ENCODE assay signal across 9 cellular contexts in the genomic region with DNA sequence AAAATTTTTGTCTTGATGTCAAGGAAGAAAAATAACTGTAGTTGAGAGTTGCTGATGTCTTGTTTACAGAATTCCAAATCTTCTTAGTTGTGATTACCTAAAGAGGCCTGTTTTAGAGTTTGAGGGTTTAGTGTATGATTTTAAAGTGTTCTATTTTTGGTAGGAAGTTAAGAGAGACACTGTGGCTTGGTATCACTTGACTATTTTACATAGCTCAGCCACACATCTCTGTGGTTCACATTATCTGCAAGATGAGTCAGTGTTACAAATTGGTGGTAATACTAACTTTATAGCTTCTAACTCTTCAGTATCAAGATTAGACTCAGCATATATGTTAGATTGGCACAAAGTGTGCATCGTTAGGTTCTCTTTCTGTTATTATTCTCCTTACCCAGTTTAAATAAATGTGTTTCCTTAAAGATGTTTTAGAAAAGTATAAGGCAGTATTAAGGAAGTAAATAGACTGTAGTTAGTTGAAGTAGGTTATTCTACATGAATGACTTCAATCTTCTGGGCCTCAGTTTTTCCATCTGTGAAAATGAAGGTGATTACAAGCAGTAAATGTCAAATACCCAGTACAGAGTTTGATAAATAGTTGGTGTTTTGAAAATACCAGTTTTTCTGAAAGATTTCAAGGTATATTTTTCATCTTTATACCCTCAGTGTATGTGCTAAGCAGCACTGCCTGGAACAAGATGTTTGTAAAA. TPM values are rescaled to one million over a fixed set of nuclear protein-coding genes. Genes with fewer than 3 reads are reported as not detected.
DNase-seq lines count a peak whose midpoint lies in the region; ATAC-seq, FAIRE-seq and TF ChIP-seq lines count a peak whose summit lies in the region.
"Had no signal": no experiment of that assay in that cellular context is flagged by ENCODE, and none has a peak within 500 bp of the region (broad histone marks: within the 10 kb centered on the region; RNA-seq: fewer than 3 reads in every experiment).

No MANE protein-coding gene starts in this region.

- H3K4me2 ChIP-seq in K562 (ENCODE audit: insufficient read depth, low read length): no peak overlapping the region

- H3K36me3 ChIP-seq in K562 (ENCODE audit: control insufficient read depth, insufficient read depth, low read length) (peaks cover 6% of the 10 kb centered on the region; the same call in 1 of the 3 replicates), transverse colon (peaks cover 0 to 12% (median 3%) of the 10 kb centered on the region in 4 donors), BE2C (no peaks in the 10 kb centered on the region)

- H4K20me1 ChIP-seq in K562 (replicated peaks; ENCODE audit: control insufficient read depth, insufficient read depth, low read length): no peaks in the 10 kb centered on the region

- BruUV-seq in K562 (replicated peaks; lab: Mats Ljungman, UMichigan): no TSS peak

- TF ChIP-seq CTCF in GM10266 (IDR thresholded peaks at IDR 0.05; ENCODE audit: control insufficient read depth, insufficient read depth, low read depth, missing control alignments) (no peak), GM20000 (IDR thresholded peaks at IDR 0.05; ENCODE audit: extremely low read depth, missing control alignments) (no peak), K562 (IDR thresholded peaks at IDR 0.05 in 2 of 3, conservative IDR thresholded peaks at IDR 0.05 in 1 of 3; ENCODE audit: insufficient read depth in 2 of 3, low read depth in 1 of 3, low read length in 3 of 3) (no peak), transverse colon (IDR thresholded peaks at IDR 0.05) (no peak), BE2C (IDR thresholded peaks at IDR 0.05; ENCODE audit: low read depth, low read length) (no peak)

- no peaks in the 10 kb centered on the region for H3K9me3 ChIP-seq in K562 (replicated peaks; ENCODE audit: control insufficient read depth, insufficient read depth, low read depth, low read length)
- H3K9me3 ChIP-seq in transverse colon: no peaks in the 10 kb centered on the region
- H3K9me3 ChIP-seq in BE2C: no peaks in the 10 kb centered on the region

- H3K9me1 ChIP-seq in K562 (ENCODE audit: control insufficient read depth, insufficient read depth, low read length): no peaks in the 10 kb centered on the region

- WGBS in K562 (ENCODE audit: insufficient coverage, low coverage, missing lambda C conversion rate): 8% methylated on average over 1 of the region's 1 CpG
- 73 to 91% methylated on average over 1 of the region's 1 CpG for WGBS in transverse colon (ENCODE audit: low coverage in 1 of 2), 2 donors

- intact Hi-C loops in K562 (cut with micrococcal nuclease) (loop anchor here (5.0 to 10.0 kb wide), 2 partner anchors 253 to 996 kb away; no protein-coding TSS in a partner anchor), transverse colon (cut with DNase I; ENCODE audit: low total_unique reads) (loop anchor here (10.0 kb wide), 2 partner anchors 996 to 1086 kb away; a partner anchor contains a TSS)

- DNase-seq in GM10266 (ENCODE audit: extremely low spot score): peak; percentile 8
- DNase-seq in GM20000 (ENCODE audit: low spot score): peak; percentile 12
- DNase-seq in K562 (ENCODE audit: extremely low read depth in 1 of 4, low spot score in 3 of 4): no peak
- no peak for DNase-seq in transverse colon
- no peak for DNase-seq in NCI-H1436 treated with DMSO at 0.1 percent for 48 hours (lab: John Stamatoyannopoulos, UW)
- no peak for DNase-seq in NK-92 treated with Interleukin-12 subunit alpha and Interleukin-12 subunit beta, amount 100 ng/mL, for 24 hours (lab: John Stamatoyannopoulos, UW)
- no peak for DNase-seq in BE2C
- DNase-seq: NCI-H1092 had no signal

- TF ChIP-seq POLR2A in K562 (conservative IDR thresholded peaks at IDR 0.05) (no peak), transverse colon (IDR thresholded peaks at IDR 0.05) (no peak)

- H3K79me2 ChIP-seq in K562 (ENCODE audit: control insufficient read depth, insufficient read depth, low read length): no peaks in the 10 kb centered on the region

- H3K4me3 ChIP-seq in K562 (no peak overlapping the region), transverse colon (no peak overlapping the region), BE2C (ENCODE audit: low read depth, low read length) (no peak overlapping the region)

- no peak overlapping the region for H2AFZ ChIP-seq in K562 (ENCODE audit: low read depth, low read length)

- in situ Hi-C loops in K562 (cut with MboI): no loop called here
- in situ Hi-C loops in transverse colon (cut with MboI; ENCODE audit: low pct_ligation_motif_present in 1 of 4, low pct_unique_long_range_greater_than_20kb in 1 of 4, low sequenced_read_pairs in 3 of 4): loop anchor here in 3 of 4 donors (25.0 kb wide), 1 partner anchor 998 kb away; no protein-coding TSS in a partner anchor

- H3K9ac ChIP-seq in K562 (ENCODE audit: insufficient read depth in 1 of 2, low read depth in 2 of 2, low read length in 2 of 2): no peak overlapping the region

- no peak for TF ChIP-seq EP300 in K562 (IDR thresholded peaks at IDR 0.05; ENCODE audit: low read length)
- no peak for TF ChIP-seq EP300 in transverse colon (IDR thresholded peaks at IDR 0.05; ENCODE audit: low read depth)

- H3K4me1 ChIP-seq in K562 (replicated peaks in 1 of 2; ENCODE audit: control insufficient read depth in 2 of 2, insufficient read depth in 2 of 2, low read length in 2 of 2): no peaks in the 10 kb centered on the region
- H3K4me1 ChIP-seq in transverse colon: peaks cover 0 to 13% (median 0%) of the 10 kb centered on the region in 4 donors
- H3K4me1 ChIP-seq in BE2C: peaks cover 3% of the 10 kb centered on the region; the same call in 1 of the 2 replicates

- CTCF ChIA-PET in K562 (lab: Yijun Ruan, JAX; ENCODE audit: low intra/inter-chr PET ratio): no interaction called here

- peak; percentile 92 for ATAC-seq in HG03378 (IDR thresholded peaks at IDR 0.05; ENCODE audit: unreplicated experiment)
- ATAC-seq in K562: no peak

- no peak for FAIRE-seq in K562 (lab: Jason Lieb, UNC)

- POLR2A ChIA-PET in K562 (lab: Yijun Ruan, JAX): no interaction called here

- no peak overlapping the region for H3K27ac ChIP-seq in K562 (ENCODE audit: extremely low read depth, low read depth, low read length)
- no peak overlapping the region for H3K27ac ChIP-seq in transverse colon

- TF ChIP-seq RAD21 in K562 (CRISPR knock-in tag; conservative IDR thresholded peaks at IDR 0.05 in 1 of 2, IDR thresholded peaks at IDR 0.05 in 1 of 2): no peak

- H3K27me3 ChIP-seq in K562 (ENCODE audit: control insufficient read depth in 2 of 2, insufficient read depth in 2 of 2, low read length in 2 of 2) (no peaks in the 10 kb centered on the region), transverse colon (no peaks in the 10 kb centered on the region), BE2C (no peaks in the 10 kb centered on the region)

TF ChIP-seq in K562, 482 proteins besides CTCF, POLR2A, EP300 and RAD21:
- TF ChIP-seq FOSL1 (tag; conservative IDR thresholded peaks at IDR 0.05): peak; percentile 59
- TF ChIP-seq BHLHE40 (IDR thresholded peaks at IDR 0.05; ENCODE audit: low read length): no peak

RNA-seq across cellular contexts. Expression of a gene that starts 33.4 kb away (rescaled TPM):
- total RNA-seq in K562 (2011; cell fraction: chromatin; rRNA removed; ENCODE audit: low replicate concordance): 26.4 and 84.9 TPM in 2 replicates
- total RNA-seq in K562 (2011; cell fraction: nucleolus; rRNA removed): 11.5 and 22.0 TPM in 2 replicates
- total RNA-seq in K562 (2011; cell fraction: nucleoplasm; rRNA removed): 13.7 and 19.4 TPM in 2 replicates
- 8.6 and 8.7 TPM in 2 replicates for total RNA-seq in K562 (2014; rRNA removed)
- total RNA-seq in K562 (2014; rRNA removed; fragmentation: Illumina TruSeq; extraction: Trizol): 11.0 and 12.0 TPM in 2 replicates
- total RNA-seq in K562 (2015; rRNA removed; fragmentation: Illumina TruSeq; extraction: Trizol): 9.2 and 9.7 TPM in 2 replicates
- total RNA-seq in K562 (2021): 14.0 and 14.8 TPM in 2 replicates
- polyA plus RNA-seq in K562 (2011; rRNA removed): 20.0 and 20.9 TPM in 2 replicates
- 6.1 and 12.2 TPM in 2 replicates for polyA plus RNA-seq in K562 (2011; cell fraction: cytosol; rRNA removed)
- polyA plus RNA-seq in K562 (2011; cell fraction: nucleus; rRNA removed): 7.4 and 17.9 TPM in 2 replicates
- 4.4 and 8.2 TPM in 2 replicates for polyA plus RNA-seq in K562 (2012)
- 7.5 and 9.6 TPM in 2 replicates for polyA plus RNA-seq in K562 (2014; fragmentation: Illumina TruSeq; extraction: Trizol)
- 1 to 10 TPM; 2.6 to 4.0 TPM for polyA plus RNA-seq in K562 (2014; fragmentation: Nextera tagmentation; extraction: Ambion mirVana)
- 7.6 and 8.3 TPM in 2 replicates for polyA plus RNA-seq in K562 (2014; rRNA removed)
- polyA minus RNA-seq in K562 (2011; rRNA and poly(A)+ RNA removed): 21.3 and 27.1 TPM in 2 replicates
- polyA minus RNA-seq in K562 (2011; cell fraction: cytosol; rRNA and poly(A)+ RNA removed): 8.7 and 9.2 TPM in 2 replicates
- polyA minus RNA-seq in K562 (2011; cell fraction: nucleus; rRNA and poly(A)+ RNA removed): 27.9 and 65.5 TPM in 2 replicates
- 100 to 1,000 TPM in 1 of 4 donors, 10 to 100 TPM in 3; 17.6 to 109 (median 27.6) TPM for total RNA-seq in transverse colon
- 12.1 TPM for polyA plus RNA-seq in BE2C (2012; ENCODE audit: insufficient read depth, insufficient read length, low read depth)

Comparison
In these comparisons a context has a peak if more than half of its experiments do, and no peak if none do; other contexts are left out.
1. DNase-seq: peak in GM10266 (single experiment) and GM20000 (single experiment); none in K562 (0 of 4), transverse colon (single experiment), NCI-H1436 treated with DMSO at 0.1 percent for 48 hours (single experiment), NK-92 treated with Interleukin-12 subunit alpha and Interleukin-12 subunit beta, amount 100 ng/mL, for 24 hours (single experiment) and BE2C (single experiment).